In the genomic region with DNA sequence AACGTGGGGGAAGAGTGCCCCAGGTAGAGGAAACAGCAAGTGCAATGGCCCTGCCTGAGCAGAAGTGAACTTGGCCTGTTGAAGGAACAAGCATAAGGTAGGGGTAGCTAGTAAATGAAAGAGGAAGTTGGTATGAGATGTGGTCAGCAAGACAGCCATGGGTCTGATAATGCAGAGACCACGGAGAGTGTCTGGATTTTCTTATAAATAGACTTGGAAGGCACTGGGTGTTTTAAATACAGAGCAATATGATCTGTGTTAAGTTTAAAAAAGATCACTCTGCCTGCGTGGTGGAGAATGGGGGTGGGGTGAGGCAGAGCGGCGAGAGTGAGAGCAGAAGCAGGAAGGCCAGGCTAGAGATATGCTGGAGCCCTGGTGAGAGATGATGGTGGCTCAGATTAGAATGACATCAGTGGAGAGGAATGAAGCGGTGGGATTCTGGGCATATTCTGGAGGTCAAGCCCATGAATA, we compare ENCODE assay signal across 9 cellular contexts. TPM values are rescaled to one million over a fixed set of nuclear protein-coding genes. Genes with fewer than 3 reads are reported as not detected.
DNase-seq lines count a peak whose midpoint lies in the region; ATAC-seq, FAIRE-seq and TF ChIP-seq lines count a peak whose summit lies in the region.
"Had no signal": no experiment of that assay in that cellular context is flagged by ENCODE, and none has a peak within 500 bp of the region (broad histone marks: within the 10 kb centered on the region; RNA-seq: fewer than 3 reads in every experiment).

No MANE protein-coding gene starts in this region.

- TF ChIP-seq POLR2A in H1 (IDR thresholded peaks at IDR 0.05; ENCODE audit: control extremely low read depth in 1 of 2, low read depth in 2 of 2, low read length in 2 of 2) = no peak

- H2BK5ac ChIP-seq in H1 (ENCODE audit: low read depth, low read length) (no peak overlapping the region), trophoblast cell (ENCODE audit: low read depth, low read length, poor library complexity) (peak overlapping the region; percentile 78)

- peak overlapping the region in 2 of 11 experiments; percentile 16 to 27; a peak in 1 of 22 replicates for H3K9ac ChIP-seq in BLaER1 treated with 17β-estradiol and CSF1 and Interleukin-3, amounts not matched to agents 10 nM and 100 nM
- H3K9ac ChIP-seq in H1 (replicated peaks in 1 of 4; ENCODE audit: extremely low read depth in 1 of 4, low read depth in 3 of 4, low read length in 3 of 4) (no peak overlapping the region), trophoblast cell (ENCODE audit: low read length) (no peak overlapping the region)

- no peak overlapping the region for H2BK15ac ChIP-seq in H1 (ENCODE audit: low read length)

- no peak overlapping the region for H4K12ac ChIP-seq in trophoblast cell (ENCODE audit: low read depth, low read length)

- H3K4me2 ChIP-seq in BLaER1 treated with 17β-estradiol and CSF1 and Interleukin-3, amounts not matched to agents 10 nM and 100 nM = peak overlapping the region; percentile 48 to 91 (median 70)
- no peak overlapping the region for H3K4me2 ChIP-seq in H1 (ENCODE audit: insufficient read depth in 1 of 2, low read depth in 2 of 2, low read length in 2 of 2)
- peak overlapping the region; percentile 54 for H3K4me2 ChIP-seq in trophoblast cell (ENCODE audit: low read length)

- H2BK120ac ChIP-seq in H1 (replicated peaks; ENCODE audit: low read depth, low read length) (no peak overlapping the region), trophoblast cell (ENCODE audit: insufficient read depth, low read length, poor library complexity) (no peak overlapping the region)

- H3K79me1 ChIP-seq in H1 (ENCODE audit: low read depth, low read length) (no peaks in the 10 kb centered on the region), trophoblast cell (ENCODE audit: low read length) (peaks cover 27% of the 10 kb centered on the region)

- no peak overlapping the region for H4K5ac ChIP-seq in H1 (ENCODE audit: insufficient read length, low read depth, low read length)

- no peak for TF ChIP-seq RAD21 in H1 (IDR thresholded peaks at IDR 0.05 in 1 of 2, conservative IDR thresholded peaks at IDR 0.05 in 1 of 2; ENCODE audit: low read depth in 2 of 2, low read length in 2 of 2)

- FAIRE-seq in H1 (lab: Jason Lieb, UNC) = no peak

- H3K4ac ChIP-seq in H1 (replicated peaks; ENCODE audit: insufficient read length, low read depth, low read length) (peak overlapping the region; percentile 19), trophoblast cell (ENCODE audit: low read depth, low read length) (peak overlapping the region; percentile 41)

- CTCF ChIA-PET in H1 (lab: Charles Lee; ENCODE audit: partially characterized antibody) = interaction anchor here (0.6 to 0.7 kb wide), 3 partner anchors 67 to 1297 kb away, joined by 3 to 5 read pairs (median 5); no protein-coding TSS in a partner anchor

- peak in 1 of 2 experiments; percentile 23 for DNase-seq in H1 (ENCODE audit: low read depth in 1 of 2, low spot score in 2 of 2)
- DNase-seq in trophoblast cell = peak; percentile 83 to 90
- DNase-seq in D341Med (ENCODE audit: low spot score) = no peak
- no peak for DNase-seq in DMS53 (lab: John Stamatoyannopoulos, UW)

- H3K23me2 ChIP-seq in H1 (ENCODE audit: low read depth, low read length) = peaks cover 6% of the 10 kb centered on the region; the same call in 1 of the 2 replicates

- H3K27me3 ChIP-seq in BLaER1 treated with 17β-estradiol and CSF1 and Interleukin-3, amounts not matched to agents 10 nM and 100 nM = peaks cover 13 to 20% (median 17%) of the 10 kb centered on the region in 11 experiments
- H3K27me3 ChIP-seq in H1 (replicated peaks in 1 of 4; ENCODE audit: control insufficient read depth in 3 of 4, extremely low read depth in 1 of 4, insufficient read depth in 3 of 4, low read length in 3 of 4) = peaks cover 0 to 12% (median 6%) of the 10 kb centered on the region in 4 experiments; a peak in 5 of 7 replicates
- no peaks in the 10 kb centered on the region for H3K27me3 ChIP-seq in trophoblast cell (ENCODE audit: insufficient read depth, low read length)

- H3K56ac ChIP-seq in H1 (replicated peaks; ENCODE audit: insufficient read length, low read depth, low read length) = no peak overlapping the region

- H3K14ac ChIP-seq in H1 (ENCODE audit: insufficient read length) = no peak overlapping the region
- H3K14ac ChIP-seq in trophoblast cell (ENCODE audit: low read length) = peak overlapping the region; percentile 7

- peaks cover 0 to 43% (median 4%) of the 10 kb centered on the region in 11 experiments; a peak in 6 of 22 replicates for H4K20me1 ChIP-seq in BLaER1 treated with 17β-estradiol and CSF1 and Interleukin-3, amounts not matched to agents 10 nM and 100 nM
- no peaks in the 10 kb centered on the region for H4K20me1 ChIP-seq in H1 (replicated peaks in 1 of 2; ENCODE audit: control insufficient read depth in 1 of 2, insufficient read depth in 2 of 2, low read length in 2 of 2)

- peaks cover 0 to 40% (median 6%) of the 10 kb centered on the region in 11 experiments; a peak in 10 of 22 replicates for H3K36me3 ChIP-seq in BLaER1 treated with 17β-estradiol and CSF1 and Interleukin-3, amounts not matched to agents 10 nM and 100 nM
- H3K36me3 ChIP-seq in H1 (ENCODE audit: control insufficient read depth in 2 of 4, insufficient read depth in 4 of 4, low read length in 3 of 4) (no peaks in the 10 kb centered on the region; a peak in 1 of 8 replicates), trophoblast cell (ENCODE audit: control insufficient read depth in 1 of 2, insufficient read depth in 2 of 2, low read length in 2 of 2) (peaks cover 21 to 38% of the 10 kb centered on the region in 2 experiments)

- no peaks in the 10 kb centered on the region; a peak in 1 of 4 replicates for H3K79me2 ChIP-seq in H1 (ENCODE audit: control insufficient read depth in 1 of 2, insufficient read depth in 2 of 2, low read length in 2 of 2)
- peaks cover 29% of the 10 kb centered on the region for H3K79me2 ChIP-seq in trophoblast cell (ENCODE audit: control insufficient read depth, insufficient read depth, low read length, poor library complexity)

- H3K9me3 ChIP-seq in BLaER1 treated with 17β-estradiol and CSF1 and Interleukin-3, amounts not matched to agents 10 nM and 100 nM (replicated peaks in 1 of 11) = no peaks in the 10 kb centered on the region
- H3K9me3 ChIP-seq in H1 (ENCODE audit: insufficient read depth in 2 of 2, low read depth in 1 of 2, low read length in 1 of 2) (no peaks in the 10 kb centered on the region), trophoblast cell (ENCODE audit: insufficient read depth, low read depth, low read length) (no peaks in the 10 kb centered on the region)

- peaks cover 32 to 93% (median 57%) of the 10 kb centered on the region in 10 experiments for H3K4me1 ChIP-seq in BLaER1 treated with 17β-estradiol and CSF1 and Interleukin-3, amounts not matched to agents 10 nM and 100 nM
- H3K4me1 ChIP-seq in H1 (replicated peaks in 1 of 4; ENCODE audit: control insufficient read depth in 3 of 4, insufficient read depth in 4 of 4, low read length in 3 of 4) (peaks cover 2 to 4% (median 3%) of the 10 kb centered on the region in 4 experiments; a peak in 4 of 7 replicates), trophoblast cell (ENCODE audit: control insufficient read depth in 1 of 2, insufficient read depth in 2 of 2, low read length in 2 of 2) (peaks cover 11 to 15% of the 10 kb centered on the region in 2 experiments)

- TF ChIP-seq EP300 in H1 (IDR thresholded peaks at IDR 0.05; ENCODE audit: borderline replicate concordance in 1 of 2, low read depth in 2 of 2, low read length in 2 of 2) = no peak

- POLR2A ChIA-PET in H1 (lab: Charles Lee; ENCODE audit: partially characterized antibody) = interaction anchor here (1.0 kb wide), 1 partner anchor 14 kb away, joined by 3 read pairs; no protein-coding TSS in a partner anchor

- ATAC-seq in GM19043 (IDR thresholded peaks at IDR 0.05; ENCODE audit: low read depth, unreplicated experiment) = peak; percentile 83
- ATAC-seq in HG03103 (IDR thresholded peaks at IDR 0.05; ENCODE audit: low read depth, unreplicated experiment) = peak; percentile 84
- peak; percentile 63 for ATAC-seq in SK-N-SH treated with all-trans-retinoic acid at 6 μM for 48 hours

- H3K27ac ChIP-seq in BLaER1 treated with 17β-estradiol and CSF1 and Interleukin-3, amounts not matched to agents 10 nM and 100 nM = peak overlapping the region in 3 of 11 experiments; percentile 1 to 28 (median 21); a peak in 4 of 22 replicates
- no peak overlapping the region for H3K27ac ChIP-seq in H1 (ENCODE audit: low read depth, low read length)
- peak overlapping the region; percentile 96 for H3K27ac ChIP-seq in trophoblast cell (ENCODE audit: low read depth, low read length)
- H3K27ac ChIP-seq: epithelial cell of prostate had no signal

- H2AFZ ChIP-seq in H1 (ENCODE audit: low read length) = no peak overlapping the region
- no peak overlapping the region for H2AFZ ChIP-seq in trophoblast cell (ENCODE audit: insufficient read depth, low read length, poor library complexity)

- no peak overlapping the region for H2AK5ac ChIP-seq in H1 (ENCODE audit: low read depth, low read length)
- H2AK5ac ChIP-seq in trophoblast cell (ENCODE audit: low read length) = no peak overlapping the region

- TF ChIP-seq CTCF in H1 (IDR thresholded peaks at IDR 0.05; ENCODE audit: control extremely low read depth in 1 of 3, insufficient read depth in 1 of 3, low read depth in 1 of 3, low read length in 3 of 3) = no peak

- no peak overlapping the region; a peak in 1 of 20 replicates for H3K4me3 ChIP-seq in BLaER1 treated with 17β-estradiol and CSF1 and Interleukin-3, amounts not matched to agents 10 nM and 100 nM
- H3K4me3 ChIP-seq in H1 (ENCODE audit: extremely low read depth in 1 of 4, insufficient read depth in 2 of 4, low read depth in 3 of 4, low read length in 4 of 4) (no peak overlapping the region), trophoblast cell (ENCODE audit: low read depth, low read length) (no peak overlapping the region)

- no peak overlapping the region for H4K91ac ChIP-seq in H1 (replicated peaks; ENCODE audit: insufficient read length, low read length)
- peak overlapping the region; percentile 55 for H4K91ac ChIP-seq in trophoblast cell (ENCODE audit: low read depth, low read length)

- H3K23ac ChIP-seq in H1 (ENCODE audit: insufficient read length) (no peak overlapping the region), trophoblast cell (ENCODE audit: low read length) (no peak overlapping the region)

- H3K18ac ChIP-seq in H1 (ENCODE audit: extremely low read depth, low read length) (peak overlapping the region; percentile 24; the same call in 1 of the 2 replicates), trophoblast cell (ENCODE audit: low read length) (peak overlapping the region; percentile 1)

- 55% methylated on average over 6 of the region's 6 CpGs; no CpG with 5 or more reads in 1 of the 2 experiments for WGBS in H1 (ENCODE audit: extremely low coverage in 1 of 2, insufficient coverage in 1 of 2, insufficient read length in 1 of 2, insufficient replicate concordance in 2 of 2, low coverage in 1 of 2, low lambda C conversion rate in 2 of 2, missing lambda C conversion rate in 1 of 2), 2 experiments
- WGBS in trophoblast cell (ENCODE audit: extremely low coverage, insufficient coverage, insufficient read length) = no CpG with 5 or more reads among the region's 6 CpGs

- H4K8ac ChIP-seq in H1 (ENCODE audit: extremely low read depth, insufficient read depth, low read length) = no peak overlapping the region
- H4K8ac ChIP-seq in trophoblast cell (ENCODE audit: low read depth, low read length) = no peak overlapping the region

- 0 out of 2 replicates have a peak overlapping the region, but pooled peaks have one; percentile 7 for H2BK20ac ChIP-seq in H1 (ENCODE audit: low read length)

- H2BK12ac ChIP-seq in H1 (ENCODE audit: low read depth, low read length) = no peak overlapping the region
- no peak overlapping the region for H2BK12ac ChIP-seq in trophoblast cell (ENCODE audit: low read length)

RNA-seq across cellular contexts. Expression of a gene that starts 4.2 kb away (rescaled TPM):
- 21.4 and 22.7 TPM in 2 replicates for total RNA-seq in H1 (2021; fragmentation: NEBNext Ultra II Directional; extraction: Animal tissue kit (Norgen Biotek cat#: 25700))
- polyA plus RNA-seq in H1 (2011; rRNA removed) = 6.5 and 7.3 TPM in 2 replicates
- polyA plus RNA-seq in H1 (2011; cell fraction: cytosol; rRNA removed) = 6.6 TPM
- 10.7 TPM for polyA plus RNA-seq in H1 (2011; cell fraction: nucleus; rRNA removed)
- 9.5 to 11.2 TPM (median 10.2 TPM) in 4 replicates for polyA plus RNA-seq in H1 (2012, experiment 1 of 2)
- 8.5 TPM for polyA plus RNA-seq in H1 (2012, experiment 2 of 2)
- polyA plus RNA-seq in H1 (2013, experiment 1 of 2) = 21.0 TPM
- polyA plus RNA-seq in H1 (2013, experiment 2 of 2) = 27.5 TPM
- 16.3 and 19.4 TPM in 2 replicates for polyA minus RNA-seq in H1 (2011; rRNA and poly(A)+ RNA removed)
- 12.1 TPM for polyA minus RNA-seq in H1 (2011; cell fraction: cytosol; rRNA and poly(A)+ RNA removed)
- polyA minus RNA-seq in H1 (2011; cell fraction: nucleus; rRNA and poly(A)+ RNA removed) = 9.7 TPM
- 241 and 257 TPM in 2 replicates for polyA plus RNA-seq in trophoblast cell (2013)

Comparison
In these comparisons a context has a peak if more than half of its experiments do, and no peak if none do; other contexts are left out.
1. H3K4me2 ChIP-seq: peak in BLaER1 treated with 17β-estradiol and CSF1 and Interleukin-3, amounts not matched to agents 10 nM and 100 nM (11 of 11) and trophoblast cell (single experiment); none in H1 (0 of 2).
2. DNase-seq: peak in trophoblast cell (2 of 2); none in D341Med (single experiment) and DMS53 (single experiment).
3. Peak in every context shown above with its lines, with median percentiles within 50 percentile points of each other: ATAC-seq.